ENCODE assay signal across 8 cellular contexts in genomic region chr6:31702819-31703716, GRCh38. TPM values are rescaled to one million over a fixed set of nuclear protein-coding genes. Genes with fewer than 3 reads are reported as not detected.
DNase-seq lines count a peak whose midpoint lies in the region; ATAC-seq and TF ChIP-seq lines count a peak whose summit lies in the region.

ABHD16A (minus strand) TSS chr6:31703324; CDS start chr6:31703281, 43 bp downstream.

- peaks cover 33% of the 10 kb centered on the region for H3K4me1 Mint-ChIP-seq in nephron progenitor cell
- peaks cover 25% of the 10 kb centered on the region for H3K4me1 Mint-ChIP-seq in stimulated activated naive CD8-positive, alpha-beta T cell treated with anti-CD3 and anti-CD28 coated beads, Interleukin-15, amount 100 ng/mL, for 72 hours

- H3K27me3 ChIP-seq in H7 (ENCODE audit: control insufficient read depth, insufficient read depth, low read length) (no peaks in the 10 kb centered on the region; the same call in 1 of the 2 replicates), MM.1S (replicated peaks; ENCODE audit: insufficient read depth, low read length) (no peaks in the 10 kb centered on the region; the same call in 1 of the 2 replicates)

- no peaks in the 10 kb centered on the region for H4K20me1 ChIP-seq in MM.1S (ENCODE audit: insufficient read depth, low read length)

- H3K4me3 Mint-ChIP-seq in nephron progenitor cell = peak within 1 kb of the TSS; percentile 96
- H3K4me3 Mint-ChIP-seq in stimulated activated naive CD8-positive, alpha-beta T cell treated with anti-CD3 and anti-CD28 coated beads, Interleukin-15, amount 100 ng/mL, for 72 hours = peak within 1 kb of the TSS; percentile 96

- peaks cover 7% of the 10 kb centered on the region for H3K27me3 Mint-ChIP-seq in nephron progenitor cell (ENCODE audit: low read depth, poor library complexity)
- H3K27me3 Mint-ChIP-seq in stimulated activated naive CD8-positive, alpha-beta T cell treated with anti-CD3 and anti-CD28 coated beads, Interleukin-15, amount 100 ng/mL, for 72 hours = no peaks in the 10 kb centered on the region

- H3K9me3 Mint-ChIP-seq in nephron progenitor cell = no peaks in the 10 kb centered on the region
- no peaks in the 10 kb centered on the region for H3K9me3 Mint-ChIP-seq in stimulated activated naive CD8-positive, alpha-beta T cell treated with anti-CD3 and anti-CD28 coated beads, Interleukin-15, amount 100 ng/mL, for 72 hours

- H3K27ac Mint-ChIP-seq in nephron progenitor cell = peak within 1 kb of the TSS; percentile 96
- H3K27ac Mint-ChIP-seq in stimulated activated naive CD8-positive, alpha-beta T cell treated with anti-CD3 and anti-CD28 coated beads, Interleukin-15, amount 100 ng/mL, for 72 hours = peak within 1 kb of the TSS; percentile 91 to 98

- H3K36me3 ChIP-seq in H7 (replicated peaks; ENCODE audit: control insufficient read depth, insufficient read depth, low read length) = no peaks in the 10 kb centered on the region
- no peaks in the 10 kb centered on the region for H3K36me3 ChIP-seq in MM.1S (replicated peaks; ENCODE audit: insufficient read depth, low read length)

- H3K27ac ChIP-seq in MM.1S (ENCODE audit: low read length) = peak within 1 kb of the TSS; percentile 96

- no peaks in the 10 kb centered on the region for H3K9me2 ChIP-seq in MM.1S (replicated peaks; ENCODE audit: insufficient read depth, low read length)

- TF ChIP-seq CTCF in MM.1S (IDR thresholded peaks at IDR 0.05; ENCODE audit: low read length) = no peak
- TF ChIP-seq CTCF in nephron progenitor cell (IDR thresholded peaks at IDR 0.05) = no peak

- peaks cover 12% of the 10 kb centered on the region for H3K36me3 Mint-ChIP-seq in nephron progenitor cell (ENCODE audit: low read depth)

- H3F3A ChIP-seq in MM.1S (ENCODE audit: insufficient read depth, low read length) = peaks cover 7% of the 10 kb centered on the region; the same call in 1 of the 2 replicates

- H2AFZ ChIP-seq in MM.1S (ENCODE audit: low read length) = peak within 1 kb of the TSS; percentile 66

- H3K79me2 ChIP-seq in MM.1S (ENCODE audit: low read length) = peaks cover 31% of the 10 kb centered on the region

- peak within 1 kb of the TSS; percentile 78 for H3K4me2 ChIP-seq in MM.1S (ENCODE audit: low read depth, low read length)

- DNase-seq in Daoy (ENCODE audit: low read depth) = peak; percentile 100
- DNase-seq in H7 = peak; percentile 99
- DNase-seq in MM.1S = peak; percentile 98
- DNase-seq in SIG-M5 (lab: John Stamatoyannopoulos, UW) = peak; percentile 79
- peak; percentile 89 for DNase-seq in activated gamma-delta T cell (lab: John Stamatoyannopoulos, UW)
- peak; percentile 97 for DNase-seq in fibroblast of the conjunctiva (ENCODE audit: low read depth)
- DNase-seq in nephron progenitor cell = peak; percentile 96
- DNase-seq in stimulated activated naive CD8-positive, alpha-beta T cell treated with anti-CD3 and anti-CD28 coated beads, Interleukin-15, amount 100 ng/mL, for 72 hours = peak; percentile 95 to 97

- ATAC-seq in stimulated activated naive CD8-positive, alpha-beta T cell treated with anti-CD3 and anti-CD28 coated beads, Interleukin-15, amount 100 ng/mL, for 72 hours = peak; percentile 98

- no peaks in the 10 kb centered on the region for H3K9me3 ChIP-seq in MM.1S (replicated peaks; ENCODE audit: insufficient read depth, low read length)

- H3K4me1 ChIP-seq in MM.1S (ENCODE audit: low read length) = 0 out of 2 replicates have a peak, but pooled peaks cover 6% of the 10 kb centered on the region

- H3K4me3 ChIP-seq in H7 (ENCODE audit: insufficient read depth, low read depth, low read length) (peak within 1 kb of the TSS; percentile 87), MM.1S (ENCODE audit: low read length) (peak within 1 kb of the TSS; percentile 80)

- H3K9ac ChIP-seq in MM.1S (ENCODE audit: low read length) = peak within 1 kb of the TSS; percentile 97

RNA-seq across cellular contexts. Expression of gene ABHD16A, which starts in this region (rescaled TPM):
- total RNA-seq in Daoy (2014; rRNA removed; shearing (Covaris generic)) = 55.2 and 64.4 TPM in 2 replicates
- total RNA-seq in H7 (2014; rRNA removed; shearing (Covaris generic)) = 35.7 and 39.7 TPM in 2 replicates

Comparison
In these comparisons a context has a peak if more than half of its experiments do, and no peak if none do; other contexts are left out.
1. Peak in every context shown above with its lines: DNase-seq, ATAC-seq, H3K4me3 ChIP-seq and H3K27ac ChIP-seq.